Comparison of ENCODE assay signal across 10 cellular contexts in the genomic region with DNA sequence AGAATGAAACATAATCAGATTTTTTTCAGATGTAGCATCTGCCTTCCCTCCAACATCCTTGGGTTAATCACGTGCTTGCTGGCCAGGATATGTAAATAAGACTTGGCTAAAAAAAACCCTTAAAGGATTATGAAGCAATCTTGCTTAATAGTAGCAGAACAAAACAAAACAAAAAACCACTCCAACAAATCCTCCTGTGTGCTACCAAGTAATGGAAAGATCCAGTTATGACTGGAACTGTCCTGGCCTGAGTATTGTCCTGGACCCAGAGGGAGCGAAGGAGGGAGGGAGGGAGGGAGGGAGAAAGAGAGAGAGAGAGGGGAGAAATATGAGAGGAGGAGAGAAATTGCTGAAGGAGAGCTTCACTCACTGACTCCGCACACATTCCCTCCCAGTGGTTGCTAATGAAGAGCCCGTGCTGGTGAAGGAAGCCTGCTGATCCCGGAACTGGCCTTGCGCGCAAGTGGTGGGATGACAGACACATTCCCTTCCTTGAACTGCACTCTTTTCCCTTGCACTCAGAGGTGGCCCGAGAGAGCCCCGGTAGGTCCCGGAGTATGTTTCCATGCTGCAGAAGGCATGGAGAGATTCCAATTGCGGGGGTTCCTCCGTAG. TPM values are rescaled to one million over a fixed set of nuclear protein-coding genes. Genes with fewer than 3 reads are reported as not detected.
A peak's percentile ranks its signal among the peaks of the same experiment; 100 is the strongest.
DNase-seq lines count a peak whose midpoint lies in the region; ATAC-seq and TF ChIP-seq lines count a peak whose summit lies in the region.
"Had no signal": no experiment of that assay in that cellular context is flagged by ENCODE, and none has a peak within 500 bp of the region (broad histone marks: within the 10 kb centered on the region; RNA-seq: fewer than 3 reads in every experiment).

No MANE protein-coding gene starts in this region.

- H3K9me3 Mint-ChIP-seq in chondrocyte (ENCODE audit: low read depth), result no peaks in the 10 kb centered on the region

- peaks cover under 1% of the 10 kb centered on the region for H3K36me3 Mint-ChIP-seq in chondrocyte (ENCODE audit: low read depth)

- TF ChIP-seq CTCF in chondrocyte (IDR thresholded peaks at IDR 0.05), result no peak
- TF ChIP-seq CTCF in left lung (IDR thresholded peaks at IDR 0.05), result no peak
- TF ChIP-seq CTCF in suprapubic skin (IDR thresholded peaks at IDR 0.05), result no peak

- no peaks in the 10 kb centered on the region for H3K27me3 Mint-ChIP-seq in chondrocyte (ENCODE audit: low read depth)

- H3K36me3 ChIP-seq in left lung (no peaks in the 10 kb centered on the region), suprapubic skin (no peaks in the 10 kb centered on the region), SJCRH30 (peaks cover 9% of the 10 kb centered on the region; the same call in 1 of the 2 replicates)

- H3K4me1 ChIP-seq in left lung, result peaks cover 0 to 41% of the 10 kb centered on the region in 2 donors
- H3K4me1 ChIP-seq in suprapubic skin, result peaks cover 16% of the 10 kb centered on the region
- H3K4me1 ChIP-seq in SJCRH30, result peaks cover 21% of the 10 kb centered on the region

- peak; percentile 19 for ATAC-seq in HG02885 (IDR thresholded peaks at IDR 0.05; ENCODE audit: poor library complexity, unreplicated experiment)
- peak; percentile 65 for ATAC-seq in left lung
- ATAC-seq in GM21423 (IDR thresholded peaks at IDR 0.05; ENCODE audit: unreplicated experiment), result no peak

- H3K4me3 ChIP-seq in left lung (peak overlapping the region in 1 of 2 donors; percentile 33), suprapubic skin (peak overlapping the region; percentile 43), SJCRH30 (no peak overlapping the region)

- intact Hi-C loops in left lung (cut with DNase I), result no loop called here

- H3K27me3 ChIP-seq in left lung (peaks cover 0 to 34% of the 10 kb centered on the region in 2 donors), suprapubic skin (no peaks in the 10 kb centered on the region), SJCRH30 (no peaks in the 10 kb centered on the region)

- H3K9me3 ChIP-seq in left lung (no peaks in the 10 kb centered on the region), suprapubic skin (no peaks in the 10 kb centered on the region), SJCRH30 (replicated peaks) (no peaks in the 10 kb centered on the region)

- H3K27ac Mint-ChIP-seq in chondrocyte (ENCODE audit: unreplicated experiment), result peak overlapping the region; percentile 83

- DNase-seq in chondrocyte (ENCODE audit: low spot score) (no peak), left lung (peak; percentile 43 to 67), suprapubic skin (ENCODE audit: low spot score in 2 of 2) (no peak), SJCRH30 (no peak), NCI-H1930 (lab: John Stamatoyannopoulos, UW) (no peak), ureter (ENCODE audit: low spot score) (no peak)
- DNase-seq: activated naive CD4-positive, alpha-beta T cell had no signal

- WGBS in suprapubic skin, result 19% methylated on average over 10 of the region's 12 CpGs

- TF ChIP-seq EP300 in suprapubic skin (IDR thresholded peaks at IDR 0.05), result no peak

- H3K4me3 Mint-ChIP-seq in chondrocyte (ENCODE audit: unreplicated experiment), result peak overlapping the region; percentile 65

- peaks cover 77% of the 10 kb centered on the region for H3K4me1 Mint-ChIP-seq in chondrocyte (ENCODE audit: low read depth)

- H3K27ac ChIP-seq in left lung, result peak overlapping the region; percentile 57 to 65
- peak overlapping the region; percentile 82 for H3K27ac ChIP-seq in suprapubic skin
- H3K27ac ChIP-seq in SJCRH30, result no peak overlapping the region

- TF ChIP-seq POLR2A in suprapubic skin (IDR thresholded peaks at IDR 0.05), result no peak

RNA-seq across cellular contexts. Expression of gene HMGA2, which starts 57.2 kb away (rescaled TPM):
- 18.6 to 23.0 TPM (median 19.6 TPM) in 3 replicates for total RNA-seq in chondrocyte
- total RNA-seq in left lung, result under 1 TPM; 0.09 to 0.10 TPM
- under 1 TPM in 1 of 4 donors, not detected in 3; 0.24 TPM for total RNA-seq in suprapubic skin
- total RNA-seq in SJCRH30 (2014; rRNA removed; shearing (Covaris generic)), result 86.6 and 87.9 TPM in 2 replicates
- not detected for total RNA-seq in ureter
- total RNA-seq: NCI-H460 had no signal

Comparison
In these comparisons a context has a peak if more than half of its experiments do, and no peak if none do; other contexts are left out.
1. DNase-seq: peak in left lung (2 of 2); none in chondrocyte (single experiment), suprapubic skin (0 of 2), SJCRH30 (0 of 2), NCI-H1930 (0 of 2) and ureter (single experiment).
2. RNA of gene HMGA2, which starts 57.2 kb away (total RNA-seq): 86.6 to 87.9 TPM in SJCRH30 and 18.6 to 23.0 TPM in chondrocyte; not detected in ureter (single experiment), 0.09 to 0.10 TPM in left lung and 0.24 TPM in suprapubic skin; every median in the first group is over 10 times any median in the second.